ENCODE assay signal across 7 cellular contexts in genomic region chr5:141407790-141408494, GRCh38. TPM values are rescaled to one million over a fixed set of nuclear protein-coding genes. Genes with fewer than 3 reads are reported as not detected.
DNase-seq lines count a peak whose midpoint lies in the region; ATAC-seq and TF ChIP-seq lines count a peak whose summit lies in the region.
"Not testable (repeated sequence)": the region's sequence is repeated elsewhere in the genome, so short reads cannot be mapped to it uniquely, and the experiment has no call there.

PCDHGB6 (plus strand) TSS chr5:141408021; CDS start chr5:141408203, 182 bp downstream.

- H3K9me3 ChIP-seq in lung (ENCODE audit: control insufficient read depth in 2 of 2, insufficient read depth in 1 of 2, low read length in 1 of 2), result peaks cover 0 to 57% of the 10 kb centered on the region in 2 donors
- not testable (repeated sequence) for H3K9me3 ChIP-seq in gastrocnemius medialis

- not testable (repeated sequence) for H3K27ac ChIP-seq in foreskin keratinocyte; lung (ENCODE audit: low read depth in 1 of 2, low read length in 1 of 2)
- peak within 1 kb of the TSS; percentile 53 to 73 (median 64) for H3K27ac ChIP-seq in gastrocnemius medialis

- 0 out of 2 replicates have a peak, but pooled peaks have one; percentile 15 for TF ChIP-seq CTCF in WI38 (IDR thresholded peaks at IDR 0.05; ENCODE audit: low read depth, low read length)
- peak; percentile 70 for TF ChIP-seq CTCF in astrocyte of the spinal cord (IDR thresholded peaks at IDR 0.05; ENCODE audit: low read depth, low read length)
- TF ChIP-seq CTCF in foreskin keratinocyte (conservative IDR thresholded peaks at IDR 0.05), result peak; percentile 72
- peak; percentile 29 for TF ChIP-seq CTCF in lung (IDR thresholded peaks at IDR 0.05; ENCODE audit: control extremely low read depth, extremely low read depth)
- TF ChIP-seq CTCF in gastrocnemius medialis (IDR thresholded peaks at IDR 0.05 in 4 of 5, conservative IDR thresholded peaks at IDR 0.05 in 1 of 5), result peak; percentile 48 to 75 (median 70)

- peak; percentile 50 for DNase-seq in astrocyte of the spinal cord (ENCODE audit: low read depth, low spot score)
- DNase-seq in foreskin keratinocyte; lung (ENCODE audit: low spot score): not testable (repeated sequence)
- DNase-seq in gastrocnemius medialis, result peak in 1 of 2 donors; percentile 39

- H3K4me3 ChIP-seq in WI38 (ENCODE audit: low read depth, low read length); lung: not testable (repeated sequence)
- H3K4me3 ChIP-seq in astrocyte of the spinal cord (ENCODE audit: low read depth, low read length) (peak within 1 kb of the TSS; percentile 32), gastrocnemius medialis (peak within 1 kb of the TSS; percentile 36 to 57 (median 48))

- not testable (repeated sequence) for H3K36me3 ChIP-seq in lung (ENCODE audit: control insufficient read depth in 2 of 2, insufficient read depth in 2 of 2, low read length in 2 of 2); gastrocnemius medialis

- WGBS in lung, 2 donors, result 10% methylated on average over 48 to 51 of the region's 51 CpGs

- intact Hi-C loops in gastrocnemius medialis (cut with DNase I; ENCODE audit: low total_unique reads), result not testable (repeated sequence)

- H3K4me1 ChIP-seq in foreskin keratinocyte; lung (ENCODE audit: control insufficient read depth in 2 of 2, insufficient read depth in 2 of 2, low read length in 2 of 2): not testable (repeated sequence)
- H3K4me1 ChIP-seq in gastrocnemius medialis, result peaks cover 6 to 19% of the 10 kb centered on the region in 2 donors

- in situ Hi-C loops in astrocyte of the spinal cord (cut with HindIII; ENCODE audit: low sequenced_read_pairs), result not testable (repeated sequence)
- in situ Hi-C loops in gastrocnemius medialis (cut with MboI; ENCODE audit: low sequenced_read_pairs in 4 of 4), result loop anchor here in 1 of 4 donors (5.0 kb wide), 1 partner anchor 149 kb away; no protein-coding TSS in a partner anchor

- peaks cover 50% of the 10 kb centered on the region for H3K27me3 ChIP-seq in foreskin keratinocyte
- not testable (repeated sequence) for H3K27me3 ChIP-seq in lung (ENCODE audit: control insufficient read depth, insufficient read depth); gastrocnemius medialis

- TF ChIP-seq POLR2A in gastrocnemius medialis (IDR thresholded peaks at IDR 0.05), result not testable (repeated sequence)

- peak; percentile 86 for ATAC-seq in GM18511 (IDR thresholded peaks at IDR 0.05; ENCODE audit: unreplicated experiment)
- ATAC-seq in HG03095 (IDR thresholded peaks at IDR 0.05; ENCODE audit: unreplicated experiment), result peak; percentile 68
- peak; percentile 70 for ATAC-seq in foreskin keratinocyte
- ATAC-seq in lung (ENCODE audit: insufficient read depth, low FRiP score), result peak; percentile 62
- peak; percentile 73 to 75 for ATAC-seq in gastrocnemius medialis

RNA-seq across cellular contexts. Expression of gene PCDHGB6, which starts in this region (rescaled TPM):
- total RNA-seq in foreskin keratinocyte (0.14 and 0.34 TPM in 2 replicates), lung (10 to 100 TPM in 1 of 2 donors, 1 to 10 TPM in 1; 6.1 to 11.6 TPM), gastrocnemius medialis (1 to 10 TPM; 1.4 to 4.6 (median 2.9) TPM)
- polyA plus RNA-seq in foreskin keratinocyte (0.04 and 0.11 TPM in 2 replicates), lung (1 to 10 TPM; 1.1 to 2.2 TPM)

Comparison
In these comparisons a context has a peak if more than half of its experiments do, and no peak if none do; other contexts are left out.
1. Peak in ATAC-seq in foreskin keratinocyte; RNA of the gene not detected or under 1 TPM.
2. CTCF ChIP-seq: peak in every context shown above with its lines; median percentile 72 in foreskin keratinocyte; 70 in astrocyte of the spinal cord; 70 in gastrocnemius medialis; 29 in lung; 15 in WI38.